Comparison of ENCODE assay signal across 9 cellular contexts in the genomic region with DNA sequence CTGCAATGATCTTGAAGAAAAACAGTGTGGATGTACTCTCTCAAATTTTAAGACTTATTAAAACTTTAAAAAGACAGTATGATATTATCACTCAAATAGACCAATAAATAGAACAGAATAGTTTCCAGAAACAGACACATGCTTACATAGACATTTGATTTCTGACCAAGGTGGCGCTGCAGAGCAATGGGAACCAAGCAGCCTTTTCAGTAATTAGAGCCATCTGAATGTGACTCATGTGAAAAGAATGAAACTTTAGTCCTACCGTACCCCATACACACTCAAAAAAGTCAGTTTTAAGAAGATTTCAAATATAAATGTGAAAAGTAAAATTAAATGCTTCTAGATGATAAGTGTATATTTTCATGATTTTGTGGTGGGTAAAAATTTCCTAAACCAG.
A peak's percentile ranks its signal among the peaks of the same experiment; 100 is the strongest.
DNase-seq lines count a peak whose midpoint lies in the region; ATAC-seq, FAIRE-seq and TF ChIP-seq lines count a peak whose summit lies in the region.
"Had no signal": no experiment of that assay in that cellular context is flagged by ENCODE, and none has a peak within 500 bp of the region (broad histone marks: within the 10 kb centered on the region; RNA-seq: fewer than 3 reads in every experiment).

No MANE protein-coding gene starts in this region.

- RAD21 ChIA-PET in GM12878 (lab: Charles Lee; ENCODE audit: unreplicated experiment): no interaction called here

- no peak overlapping the region for H3K14ac ChIP-seq in mesenchymal stem cell (ENCODE audit: low read length in 2 of 2)

- H3K23ac ChIP-seq in mesenchymal stem cell (ENCODE audit: low read length in 2 of 2): no peak overlapping the region

- no peak overlapping the region for H3K9ac ChIP-seq in GM12878 (ENCODE audit: control insufficient read depth, insufficient read depth, low read length)
- no peak overlapping the region for H3K9ac ChIP-seq in mesenchymal stem cell (ENCODE audit: low read length)

- H3K79me2 ChIP-seq in GM12878 (ENCODE audit: control insufficient read depth, insufficient read depth, low read length): no peaks in the 10 kb centered on the region

- no peak for FAIRE-seq in GM12878 (lab: Jason Lieb, UNC)

- no peak for TF ChIP-seq POLR2A in GM12878 (IDR thresholded peaks at IDR 0.05; ENCODE audit: low read depth, low read length)

- intact Hi-C loops in GM12878 (cut with micrococcal nuclease; ENCODE audit: unreplicated experiment): no loop called here

- POLR2A ChIA-PET in GM12878 (lab: Charles Lee): no interaction called here

- H2BK12ac ChIP-seq in mesenchymal stem cell (ENCODE audit: low read length in 2 of 2): no peak overlapping the region

- H3K4ac ChIP-seq in mesenchymal stem cell (ENCODE audit: low read depth in 1 of 2, low read length in 2 of 2): no peak overlapping the region

- H2BK5ac ChIP-seq in mesenchymal stem cell (ENCODE audit: low read depth, low read length, poor library complexity, severe bottlenecking): no peak overlapping the region

- H3K79me1 ChIP-seq in mesenchymal stem cell (replicated peaks; ENCODE audit: low read length, poor library complexity, severe bottlenecking): no peaks in the 10 kb centered on the region

- CTCF ChIA-PET in GM12878 (lab: Yijun Ruan, JAX): no interaction called here

- no peak overlapping the region for H2AK5ac ChIP-seq in mesenchymal stem cell (ENCODE audit: low read length, severe bottlenecking)

- in situ Hi-C loops in GM12878 (cut with MboI): no loop called here

- TF ChIP-seq CTCF in GM12878 (IDR thresholded peaks at IDR 0.05 in 2 of 3, conservative IDR thresholded peaks at IDR 0.05 in 1 of 3; ENCODE audit: control insufficient read depth in 2 of 3, extremely low read depth in 1 of 3, insufficient read depth in 1 of 3, low read depth in 3 of 3, low read length in 3 of 3): peak; percentile 17 to 22 (median 20); a peak in 3 of 6 replicates

- no peak for TF ChIP-seq RAD21 in GM12878 (IDR thresholded peaks at IDR 0.05; ENCODE audit: insufficient read depth, low read depth, low read length)

- H3K9me3 ChIP-seq in MG63 (no peaks in the 10 kb centered on the region; the same call in 1 of the 2 replicates), GM12878 (replicated peaks; ENCODE audit: control insufficient read depth, insufficient read depth, low read length) (no peaks in the 10 kb centered on the region), mesenchymal stem cell (ENCODE audit: control insufficient read depth, low read length) (peaks cover 5% of the 10 kb centered on the region)

- H2AFZ ChIP-seq in GM12878 (ENCODE audit: control insufficient read depth, low read depth, low read length) (no peak overlapping the region), mesenchymal stem cell (ENCODE audit: low read depth, low read length) (no peak overlapping the region)

- DNase-seq in GM04503 (ENCODE audit: low read depth) (peak; percentile 4), MG63 (peak; percentile 41), GM12878 (ENCODE audit: low read depth, low spot score) (no peak), mesenchymal stem cell (peak; percentile 1), NCI-H1105 (lab: John Stamatoyannopoulos, UW) (no peak)
- no peak for DNase-seq in stimulated activated CD8-positive, alpha-beta memory T cell treated with anti-CD3 and anti-CD28 coated beads, Interleukin-4, amount 100 ng/mL, for 48 hours
- DNase-seq: NCI-H2029 had no signal

- no peak overlapping the region for H2BK15ac ChIP-seq in mesenchymal stem cell (ENCODE audit: low read depth, poor library complexity, severe bottlenecking)

- no peak overlapping the region for H2BK120ac ChIP-seq in mesenchymal stem cell (ENCODE audit: low read depth, low read length)

- BruUV-seq in GM12878 (replicated peaks; lab: Mats Ljungman, UMichigan): no TSS peak

- no peak for TF ChIP-seq EP300 in GM12878 (IDR thresholded peaks at IDR 0.05; ENCODE audit: borderline replicate concordance in 1 of 2, control insufficient read depth in 1 of 2, low read depth in 2 of 2, low read length in 2 of 2)

- H3K36me3 ChIP-seq in MG63 (no peaks in the 10 kb centered on the region), GM12878 (ENCODE audit: control insufficient read depth in 2 of 2, insufficient read depth in 2 of 2, low read length in 1 of 2) (no peaks in the 10 kb centered on the region), mesenchymal stem cell (ENCODE audit: control insufficient read depth in 1 of 2, insufficient read depth in 2 of 2, low read depth in 1 of 2, low read length in 2 of 2) (no peaks in the 10 kb centered on the region)

- 50% methylated on average over 2 of the region's 2 CpGs for WGBS in GM12878 (ENCODE audit: insufficient coverage, insufficient replicate concordance, low lambda C conversion rate, missing lambda C conversion rate)
- WGBS in mesenchymal stem cell: no CpG with 5 or more reads among the region's 2 CpGs

- H3K27ac ChIP-seq in GM12878 (ENCODE audit: control insufficient read depth, insufficient read depth) (no peak overlapping the region), mesenchymal stem cell (ENCODE audit: low read length, poor library complexity, severe bottlenecking) (no peak overlapping the region)

- H3K4me3 ChIP-seq in MG63 (no peak overlapping the region), GM12878 (no peak overlapping the region), mesenchymal stem cell (ENCODE audit: insufficient read depth in 1 of 2, low read depth in 1 of 2, low read length in 2 of 2) (no peak overlapping the region)

- peak; percentile 61 for ATAC-seq in GM12878
- no peak for ATAC-seq in GM19395 (IDR thresholded peaks at IDR 0.05; ENCODE audit: unreplicated experiment)
- ATAC-seq in GM21717 (IDR thresholded peaks at IDR 0.05; ENCODE audit: unreplicated experiment): no peak

- no peak overlapping the region for H3K18ac ChIP-seq in mesenchymal stem cell (ENCODE audit: low read depth in 1 of 2, low read length in 2 of 2)

- H3K4me1 ChIP-seq in GM12878 (ENCODE audit: control insufficient read depth, insufficient read depth, low read length) (no peaks in the 10 kb centered on the region), mesenchymal stem cell (ENCODE audit: control insufficient read depth, insufficient read depth, low read depth, low read length) (no peaks in the 10 kb centered on the region)

- H3K27me3 ChIP-seq in MG63 (peaks cover 2% of the 10 kb centered on the region; the same call in 1 of the 2 replicates), GM12878 (replicated peaks in 1 of 2; ENCODE audit: control insufficient read depth in 2 of 2, insufficient read depth in 2 of 2, low read length in 1 of 2) (no peaks in the 10 kb centered on the region), mesenchymal stem cell (ENCODE audit: control insufficient read depth in 1 of 2, insufficient read depth in 1 of 2, low read length in 2 of 2) (no peaks in the 10 kb centered on the region)

- H4K20me1 ChIP-seq in GM12878 (ENCODE audit: control insufficient read depth, insufficient read depth): no peaks in the 10 kb centered on the region

- H4K8ac ChIP-seq in mesenchymal stem cell (ENCODE audit: low read length): no peak overlapping the region

- no peak overlapping the region for H3K4me2 ChIP-seq in GM12878 (ENCODE audit: control insufficient read depth, insufficient read depth)
- no peak overlapping the region for H3K4me2 ChIP-seq in mesenchymal stem cell (ENCODE audit: low read length, poor library complexity, severe bottlenecking)

- SMC1A ChIA-PET in GM12878 (lab: Charles Lee; ENCODE audit: uncharacterized antibody, unreplicated experiment): no interaction called here

- no peak overlapping the region for H4K91ac ChIP-seq in mesenchymal stem cell (ENCODE audit: low read length)

TF ChIP-seq in GM12878, 131 proteins besides CTCF, POLR2A, EP300 and RAD21:
- TF ChIP-seq, protein P1, sequence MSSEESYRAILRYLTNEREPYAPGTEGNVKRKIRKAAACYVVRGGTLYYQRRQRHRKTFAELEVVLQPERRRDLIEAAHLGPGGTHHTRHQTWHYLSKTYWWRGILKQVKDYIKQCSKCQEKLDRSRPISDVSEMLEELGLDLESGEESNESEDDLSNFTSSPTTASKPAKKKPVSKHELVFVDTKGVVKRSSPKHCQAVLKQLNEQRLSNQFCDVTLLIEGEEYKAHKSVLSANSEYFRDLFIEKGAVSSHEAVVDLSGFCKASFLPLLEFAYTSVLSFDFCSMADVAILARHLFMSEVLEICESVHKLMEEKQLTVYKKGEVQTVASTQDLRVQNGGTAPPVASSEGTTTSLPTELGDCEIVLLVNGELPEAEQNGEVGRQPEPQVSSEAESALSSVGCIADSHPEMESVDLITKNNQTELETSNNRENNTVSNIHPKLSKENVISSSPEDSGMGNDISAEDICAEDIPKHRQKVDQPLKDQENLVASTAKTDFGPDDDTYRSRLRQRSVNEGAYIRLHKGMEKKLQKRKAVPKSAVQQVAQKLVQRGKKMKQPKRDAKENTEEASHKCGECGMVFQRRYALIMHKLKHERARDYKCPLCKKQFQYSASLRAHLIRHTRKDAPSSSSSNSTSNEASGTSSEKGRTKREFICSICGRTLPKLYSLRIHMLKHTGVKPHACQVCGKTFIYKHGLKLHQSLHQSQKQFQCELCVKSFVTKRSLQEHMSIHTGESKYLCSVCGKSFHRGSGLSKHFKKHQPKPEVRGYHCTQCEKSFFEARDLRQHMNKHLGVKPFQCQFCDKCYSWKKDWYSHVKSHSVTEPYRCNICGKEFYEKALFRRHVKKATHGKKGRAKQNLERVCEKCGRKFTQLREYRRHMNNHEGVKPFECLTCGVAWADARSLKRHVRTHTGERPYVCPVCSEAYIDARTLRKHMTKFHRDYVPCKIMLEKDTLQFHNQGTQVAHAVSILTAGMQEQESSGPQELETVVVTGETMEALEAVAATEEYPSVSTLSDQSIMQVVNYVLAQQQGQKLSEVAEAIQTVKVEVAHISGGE (CRISPR knock-in tag; IDR thresholded peaks at IDR 0.05): no peak

Comparison
In these comparisons a context has a peak if more than half of its experiments do, and no peak if none do; other contexts are left out.
1. DNase-seq: peak in GM04503 (single experiment), MG63 (single experiment) and mesenchymal stem cell (single experiment); none in GM12878 (single experiment), stimulated activated CD8-positive, alpha-beta memory T cell treated with anti-CD3 and anti-CD28 coated beads, Interleukin-4, amount 100 ng/mL, for 48 hours (single experiment) and NCI-H1105 (single experiment).